38 cellular contexts compared by ENCODE assay signal in the genomic region with DNA sequence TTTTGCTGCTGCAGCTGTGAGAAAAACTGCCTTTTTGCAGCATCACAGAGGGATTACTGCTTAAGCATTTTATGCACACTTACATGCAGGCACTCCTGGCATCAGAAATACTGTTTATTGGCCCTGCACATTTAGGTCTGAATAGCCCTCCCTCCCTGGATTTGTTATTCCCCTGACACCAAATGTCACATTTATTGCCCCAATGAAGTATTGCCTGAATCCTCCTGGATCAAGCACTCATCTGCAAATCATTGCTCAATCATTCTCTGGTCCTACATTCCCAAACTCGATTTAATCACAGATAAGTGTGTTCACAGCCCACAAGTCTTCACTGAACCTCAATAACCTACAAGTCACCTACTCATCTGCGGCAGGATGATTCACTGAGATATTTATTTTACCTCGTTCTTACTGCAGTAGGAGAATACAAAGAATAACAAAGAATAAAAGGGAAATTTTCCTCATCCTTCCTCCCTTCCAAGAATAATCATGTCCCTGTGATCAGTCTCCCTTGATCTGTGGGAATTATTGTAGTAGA. TPM values are rescaled to one million over a fixed set of nuclear protein-coding genes. Genes with fewer than 3 reads are reported as not detected.
DNase-seq lines count a peak whose midpoint lies in the region; TF ChIP-seq lines count a peak whose summit lies in the region.
"Had no signal": no experiment of that assay in that cellular context is flagged by ENCODE, and none has a peak within 500 bp of the region (broad histone marks: within the 10 kb centered on the region; RNA-seq: fewer than 3 reads in every experiment).

No MANE protein-coding gene starts in this region.

- H3K27ac ChIP-seq in ovary (no peak overlapping the region), sigmoid colon (no peak overlapping the region)
- H3K27ac ChIP-seq: 22Rv1, brain microvascular endothelial cell, left ventricle myocardium inferior, Peyer's patch, psoas muscle, transverse colon had no signal

- H3K4me3 Mint-ChIP-seq in brain (peak overlapping the region in 1 of 5 experiments; percentile 2), glutamatergic neuron (ENCODE audit: unreplicated experiment) (no peak overlapping the region)
- H3K4me3 Mint-ChIP-seq: activated CD4-positive, alpha-beta memory T cell treated with anti-CD3 and anti-CD28 coated beads, Interleukin-2, amount 10 ng/mL, durations not matched to agents 7 days and 5 days; activated T-helper 1 cell treated with anti-CD3 and anti-CD28 coated beads, Interleukin-12 subunit alpha, Interleukin-12 subunit beta, Interleukin-2, Interleukin-4 antibody, amounts not matched to agents 30 ng/mL and 10 ng/mL and 1 ng/mL, durations not matched to agents 14 hours and 24 hours and 36 hours; CD14-positive monocyte; HFFc6 had no signal

- H3K36me3 ChIP-seq in ovary (no peaks in the 10 kb centered on the region), sigmoid colon (no peaks in the 10 kb centered on the region)
- H3K36me3 ChIP-seq: brain microvascular endothelial cell, left ventricle myocardium inferior, MG63, Peyer's patch, transverse colon had no signal

- 20 to 27% (median 21%) methylated on average over 3 of the region's 3 CpGs for WGBS in ovary, 3 donors
- WGBS in lower leg skin, 2 donors, result 47 to 48% methylated on average over 3 of the region's 3 CpGs
- 62 to 67% methylated on average over 3 of the region's 3 CpGs for WGBS in sigmoid colon, 2 donors

- peak; percentile 7 for DNase-seq in NCI-H1694 treated with DMSO at 0.1 percent for 48 hours (lab: John Stamatoyannopoulos, UW)
- DNase-seq in NCI-H1694 (lab: John Stamatoyannopoulos, UW), result no peak
- peak; percentile 35 for DNase-seq in left kidney (ENCODE audit: low read depth, low spot score)
- no peak for DNase-seq in glutamatergic neuron
- no peak for DNase-seq in ovary
- DNase-seq in lower leg skin (ENCODE audit: low spot score in 2 of 2), result no peak
- DNase-seq in sigmoid colon, result no peak
- DNase-seq: activated CD4-positive, alpha-beta memory T cell treated with anti-CD3 and anti-CD28 coated beads, Interleukin-2, amount 10 ng/mL, durations not matched to agents 7 days and 5 days; activated CD4-positive, alpha-beta T cell treated with anti-CD3 and anti-CD28 coated beads for 1 hour; activated CD8-positive, alpha-beta memory T cell treated with anti-CD3 and anti-CD28 coated beads, Interleukin-2, amount 50 U/mL, for 4 hours; activated naive CD4-positive, alpha-beta T cell treated with Interleukin-2 at 50 U/mL for 16 hours; brain microvascular endothelial cell; Calu3; DMS79; HFFc6; hypothalamus; KBM-7; left ventricle myocardium inferior; MG63; NCI-H1105 treated with DMSO at 0.1 percent for 48 hours; NCI-H2029 treated with DMSO at 0.1 percent for 48 hours; NCI-H226; NCI-H69; Peyer's patch; SIG-M5; stimulated activated CD4-positive, alpha-beta T cell treated with anti-CD3 and anti-CD28 coated beads, Interleukin-15, amount 100 ng/mL, for 24 hours; stimulated activated CD4-positive, alpha-beta T cell treated with anti-CD3 and anti-CD28 coated beads, Interleukin-4, amount 100 ng/mL, for 4 hours; transverse colon had no signal

- TF ChIP-seq CTCF in brain (conservative IDR thresholded peaks at IDR 0.05) (no peak), glutamatergic neuron (IDR thresholded peaks at IDR 0.05; ENCODE audit: partially characterized antibody, unreplicated experiment) (no peak), ovary (IDR thresholded peaks at IDR 0.05) (no peak), lower leg skin (IDR thresholded peaks at IDR 0.05) (no peak), sigmoid colon (IDR thresholded peaks at IDR 0.05) (no peak)

- H3K27ac Mint-ChIP-seq in brain (peak overlapping the region in 4 of 5 experiments; percentile 32 to 87 (median 75)), glutamatergic neuron (ENCODE audit: unreplicated experiment) (no peak overlapping the region)
- H3K27ac Mint-ChIP-seq: activated CD4-positive, alpha-beta memory T cell treated with anti-CD3 and anti-CD28 coated beads, Interleukin-2, amount 10 ng/mL, durations not matched to agents 7 days and 5 days; activated T-helper 1 cell treated with anti-CD3 and anti-CD28 coated beads, Interleukin-12 subunit alpha, Interleukin-12 subunit beta, Interleukin-2, Interleukin-4 antibody, amounts not matched to agents 30 ng/mL and 10 ng/mL and 1 ng/mL, durations not matched to agents 14 hours and 24 hours and 36 hours; CD14-positive monocyte; HFFc6 had no signal

- H3K4me3 ChIP-seq in ovary (no peak overlapping the region), lower leg skin (ENCODE audit: low read depth, poor library complexity, severe bottlenecking) (no peak overlapping the region), sigmoid colon (no peak overlapping the region)
- H3K4me3 ChIP-seq: left ventricle myocardium inferior, MG63, Peyer's patch, psoas muscle, transverse colon had no signal

- no peaks in the 10 kb centered on the region for H3K27me3 Mint-ChIP-seq in brain
- peaks cover 3% of the 10 kb centered on the region for H3K27me3 Mint-ChIP-seq in glutamatergic neuron (ENCODE audit: unreplicated experiment)
- H3K27me3 Mint-ChIP-seq: activated CD4-positive, alpha-beta memory T cell treated with anti-CD3 and anti-CD28 coated beads, Interleukin-2, amount 10 ng/mL, durations not matched to agents 7 days and 5 days had no signal

- H3K9me3 Mint-ChIP-seq in brain, result peaks cover 8 to 24% (median 18%) of the 10 kb centered on the region in 5 experiments
- H3K9me3 Mint-ChIP-seq in glutamatergic neuron (ENCODE audit: unreplicated experiment), result peaks cover 6% of the 10 kb centered on the region

- TF ChIP-seq EP300 in ovary (IDR thresholded peaks at IDR 0.05) (no peak), sigmoid colon (IDR thresholded peaks at IDR 0.05) (no peak)

- no peaks in the 10 kb centered on the region for H3K9me3 ChIP-seq in ovary
- peaks cover 0 to 10% (median 4%) of the 10 kb centered on the region in 4 donors for H3K9me3 ChIP-seq in sigmoid colon
- H3K9me3 ChIP-seq: MG63 had no signal

- H3K27me3 ChIP-seq in ovary (no peaks in the 10 kb centered on the region), sigmoid colon (no peaks in the 10 kb centered on the region)
- H3K27me3 ChIP-seq: brain microvascular endothelial cell, MG63, Peyer's patch, transverse colon had no signal

- H3K4me1 ChIP-seq in ovary (ENCODE audit: insufficient read depth) (no peaks in the 10 kb centered on the region), sigmoid colon (no peaks in the 10 kb centered on the region)
- H3K4me1 ChIP-seq: left ventricle myocardium inferior, Peyer's patch, psoas muscle, transverse colon had no signal

- intact Hi-C loops in ovary (cut with DNase I) (no loop called here), lower leg skin (cut with DNase I; ENCODE audit: low total_unique reads) (no loop called here), sigmoid colon (cut with DNase I) (no loop called here)

- H3K36me3 Mint-ChIP-seq in brain (no peaks in the 10 kb centered on the region), glutamatergic neuron (ENCODE audit: unreplicated experiment) (peaks cover 8% of the 10 kb centered on the region)
- H3K36me3 Mint-ChIP-seq: CD14-positive monocyte had no signal

- TF ChIP-seq POLR2A in ovary (IDR thresholded peaks at IDR 0.05), result no peak
- TF ChIP-seq POLR2A in lower leg skin (IDR thresholded peaks at IDR 0.05), result no peak
- no peak for TF ChIP-seq POLR2A in sigmoid colon (IDR thresholded peaks at IDR 0.05)

- H3K4me1 Mint-ChIP-seq in brain, result peaks cover 44% of the 10 kb centered on the region
- peaks cover 18% of the 10 kb centered on the region for H3K4me1 Mint-ChIP-seq in glutamatergic neuron (ENCODE audit: low read depth, unreplicated experiment)
- H3K4me1 Mint-ChIP-seq: activated CD4-positive, alpha-beta memory T cell treated with anti-CD3 and anti-CD28 coated beads, Interleukin-2, amount 10 ng/mL, durations not matched to agents 7 days and 5 days; CD14-positive monocyte had no signal

RNA-seq across cellular contexts. Expression of a gene that starts 42.9 kb away (rescaled TPM):
- polyA plus RNA-seq in brain (ENCODE audit: insufficient read depth, low read depth, low replicate concordance), result not detected
- total RNA-seq in glutamatergic neuron (ENCODE audit: unreplicated experiment), result not detected
- not detected for total RNA-seq in ovary
- polyA plus RNA-seq in ovary, result not detected
- not detected for total RNA-seq in lower leg skin
- total RNA-seq in sigmoid colon, result not detected
- polyA plus RNA-seq in sigmoid colon, result 1 to 10 TPM in 1 of 3 donors, under 1 TPM in 1, not detected in 1; 0.54 to 1.2 TPM
- total RNA-seq: activated CD4-positive, alpha-beta memory T cell treated with anti-CD3 and anti-CD28 coated beads, Interleukin-2, amount 10 ng/mL, durations not matched to agents 7 days and 5 days; activated T-helper 1 cell treated with anti-CD3 and anti-CD28 coated beads, Interleukin-12 subunit alpha, Interleukin-12 subunit beta, Interleukin-2, Interleukin-4 antibody, amounts not matched to agents 30 ng/mL and 10 ng/mL and 1 ng/mL, durations not matched to agents 14 hours and 24 hours and 36 hours; Calu3; chondrocyte; fibroblast of lung; H1; HFFc6; left ventricle myocardium inferior; myocyte; Peyer's patch; psoas muscle; T-helper 2 cell treated with Interferon-gamma antibody and Interleukin-4, amounts not matched to agents 100 ng/mL and 5 ng/mL, for 36 hours; transverse colon had no signal
- polyA plus RNA-seq: CD14-positive monocyte, fibroblast of lung, H1, psoas muscle had no signal

Comparison
In these comparisons a context has a peak if more than half of its experiments do, and no peak if none do; other contexts are left out.
1. DNase-seq: peak in NCI-H1694 treated with DMSO at 0.1 percent for 48 hours (single experiment) and left kidney (single experiment); none in NCI-H1694 (single experiment), glutamatergic neuron (single experiment), ovary (0 of 5), lower leg skin (0 of 2) and sigmoid colon (single experiment).